2 cellular contexts compared by ENCODE assay signal in genomic region chr22:27593378-27593777, GRCh38.
TF ChIP-seq lines count a peak whose summit lies in the region.

No MANE protein-coding gene starts in this region.

TF ChIP-seq in H1, 55 proteins besides CTCF, POLR2A, EP300 and RAD21:
- TF ChIP-seq TAF7 (optimal IDR thresholded peaks at IDR 0.05; ENCODE audit: borderline replicate concordance, low read depth, low read length), result no peak
- TF ChIP-seq NANOG (IDR thresholded peaks at IDR 0.05; ENCODE audit: insufficient read depth, low read depth, low read length, poor library complexity, severe bottlenecking), result no peak
- no peak for TF ChIP-seq TEAD4 (IDR thresholded peaks at IDR 0.05; ENCODE audit: low read depth, low read length)
- TF ChIP-seq CBX5 (IDR thresholded peaks at IDR 0.05; ENCODE audit: low read depth, low read length), result no peak
- no peak for TF ChIP-seq USF2 (IDR thresholded peaks at IDR 0.05; ENCODE audit: low read length)
- no peak for TF ChIP-seq E2F6 (IDR thresholded peaks at IDR 0.05)
- TF ChIP-seq GTF2F1 (IDR thresholded peaks at IDR 0.05; ENCODE audit: borderline replicate concordance, low read depth, low read length), result no peak
- TF ChIP-seq CTBP2 (IDR thresholded peaks at IDR 0.05; ENCODE audit: borderline replicate concordance, insufficient read depth, insufficient read length, low read length), result no peak
- no peak for TF ChIP-seq CBX8 (IDR thresholded peaks at IDR 0.05; ENCODE audit: borderline replicate concordance, low read depth, low read length)
- no peak for TF ChIP-seq HDAC6 (IDR thresholded peaks at IDR 0.05; ENCODE audit: low read depth, low read length)
- no peak for TF ChIP-seq JUND (IDR thresholded peaks at IDR 0.05; ENCODE audit: low read length)
- no peak for TF ChIP-seq BRCA1 (IDR thresholded peaks at IDR 0.05; ENCODE audit: low read depth, low read length)
- TF ChIP-seq BCL11A (IDR thresholded peaks at IDR 0.05; ENCODE audit: low read depth in 2 of 2, low read length in 2 of 2), result no peak
TF ChIP-seq in H1: peak in this region for 0.

TF ChIP-seq in HEK293T, 16 proteins besides CTCF, POLR2A, EP300 and RAD21:
- no peak for TF ChIP-seq ZNF384 (IDR thresholded peaks at IDR 0.05)
- no peak for TF ChIP-seq SP1 (IDR thresholded peaks at IDR 0.05)
- TF ChIP-seq NFRKB (IDR thresholded peaks at IDR 0.05), result no peak
- no peak for TF ChIP-seq PKNOX1 (IDR thresholded peaks at IDR 0.05)
- TF ChIP-seq FOXA1 (IDR thresholded peaks at IDR 0.05), result no peak
- TF ChIP-seq FOXM1 (IDR thresholded peaks at IDR 0.05; ENCODE audit: borderline replicate concordance), result no peak
- no peak for TF ChIP-seq FOXK2 (IDR thresholded peaks at IDR 0.05)
